Comparison of ENCODE assay signal across 8 cellular contexts in genomic region chr11:69704508-69705245, GRCh38. TPM values are rescaled to one million over a fixed set of nuclear protein-coding genes. Genes with fewer than 3 reads are reported as not detected.
A peak's percentile ranks its signal among the peaks of the same experiment; 100 is the strongest.
DNase-seq lines count a peak whose midpoint lies in the region; ATAC-seq, FAIRE-seq and TF ChIP-seq lines count a peak whose summit lies in the region.

No MANE protein-coding gene starts in this region.

- H3F3A ChIP-seq in smooth muscle cell (ENCODE audit: low read depth), result no peaks in the 10 kb centered on the region

- H3K9me3 Mint-ChIP-seq in activated T-cell treated with anti-CD3 and anti-CD28 coated beads, Interleukin-2, amount 50 U/mL, for 4 hours, result no peaks in the 10 kb centered on the region

- peak overlapping the region; percentile 79 for H3K4me2 ChIP-seq in smooth muscle cell

- peaks cover 3% of the 10 kb centered on the region; the same call in 1 of the 2 replicates for H3K27me3 ChIP-seq in Panc1 (ENCODE audit: control insufficient read depth, insufficient read depth, low read length)
- peaks cover 67% of the 10 kb centered on the region for H3K27me3 ChIP-seq in smooth muscle cell (ENCODE audit: low read depth)
- H3K27me3 ChIP-seq in small intestine (ENCODE audit: control insufficient read depth in 2 of 2, insufficient read depth in 2 of 2, low read length in 2 of 2), result peaks cover 21 to 34% of the 10 kb centered on the region in 2 donors

- in situ Hi-C loops in Panc1 (cut with HindIII; ENCODE audit: low pct_unique_long_range_greater_than_20kb, low sequenced_read_pairs), result no loop called here

- FAIRE-seq in urothelium cell line (lab: Jason Lieb, UNC) (no peak), small intestine (lab: Jason Lieb, UNC) (no peak)

- H3K27ac ChIP-seq in Panc1 (ENCODE audit: low read length) (no peak overlapping the region), smooth muscle cell (ENCODE audit: low read depth) (no peak overlapping the region), small intestine (ENCODE audit: low read depth in 1 of 2, low read length in 1 of 2) (no peak overlapping the region)

- H4K20me1 ChIP-seq in smooth muscle cell (ENCODE audit: low read depth), result no peaks in the 10 kb centered on the region

- H3K79me2 ChIP-seq in smooth muscle cell (ENCODE audit: low read depth), result no peaks in the 10 kb centered on the region

- POLR2A ChIA-PET in Panc1 (lab: Charles Lee), result interaction anchor here (0.6 kb wide), 1 partner anchor 28 kb away, joined by 11 read pairs; no protein-coding TSS in a partner anchor

- H3K36me3 ChIP-seq in Panc1 (ENCODE audit: control insufficient read depth, insufficient read depth, low read length) (no peaks in the 10 kb centered on the region), smooth muscle cell (ENCODE audit: low read depth) (no peaks in the 10 kb centered on the region), small intestine (ENCODE audit: control insufficient read depth in 2 of 2, insufficient read depth in 2 of 2, low read length in 2 of 2) (no peaks in the 10 kb centered on the region)

- CTCF ChIA-PET in Panc1 (lab: Charles Lee), result interaction anchor here (0.6 to 0.9 kb wide), 3 partner anchors 9 to 577 kb away, joined by 3 to 6 read pairs (median 4); no protein-coding TSS in a partner anchor

- H2AFZ ChIP-seq in smooth muscle cell (ENCODE audit: low read depth), result no peak overlapping the region

- 5% methylated on average over 48 of the region's 62 CpGs for WGBS in smooth muscle cell (ENCODE audit: low lambda C conversion rate)
- 4 to 5% (median 5%) methylated on average over 50 to 62 of the region's 62 CpGs for WGBS in small intestine, 3 donors

- H3K9me3 ChIP-seq in Panc1 (ENCODE audit: control insufficient read depth, insufficient read depth, low read depth, low read length), result no peaks in the 10 kb centered on the region
- no peaks in the 10 kb centered on the region for H3K9me3 ChIP-seq in smooth muscle cell (replicated peaks; ENCODE audit: low read depth)
- H3K9me3 ChIP-seq in small intestine (ENCODE audit: control insufficient read depth, low read depth), result no peaks in the 10 kb centered on the region

- H3K27me3 Mint-ChIP-seq in activated T-cell treated with anti-CD3 and anti-CD28 coated beads, Interleukin-2, amount 50 U/mL, for 4 hours (ENCODE audit: low read depth), result peaks cover 68% of the 10 kb centered on the region

- no TSS peak for BruUV-seq in Panc1 (replicated peaks; lab: Mats Ljungman, UMichigan)

- DNase-seq in activated T-cell treated with anti-CD3 and anti-CD28 coated beads, Interleukin-2, amount 50 U/mL, for 4 hours, result no peak
- DNase-seq in activated T-cell treated with anti-CD3 and anti-CD28 coated beads, Interleukin-2, amount 50 U/mL, for 1 hour, result no peak
- DNase-seq in Panc1 (ENCODE audit: low read depth, low spot score) (no peak), foreskin fibroblast (peak in 1 of 2 donors; percentile 52), smooth muscle cell (lab: John Stamatoyannopoulos, UW; ENCODE audit: unreplicated experiment) (no peak), head of caudate nucleus (no peak), urothelium cell line (ENCODE audit: low spot score) (no peak), small intestine (no peak)

- intact Hi-C loops in Panc1 (cut with micrococcal nuclease; ENCODE audit: unreplicated experiment), result loop anchor here (5.0 kb wide), 1 partner anchor 98 kb away; no protein-coding TSS in a partner anchor
- intact Hi-C loops in head of caudate nucleus (cut with DNase I), result no loop called here

- peaks cover 7% of the 10 kb centered on the region for H3K4me1 ChIP-seq in Panc1 (ENCODE audit: control insufficient read depth, insufficient read depth, low read length)
- H3K4me1 ChIP-seq in smooth muscle cell (ENCODE audit: low read depth), result peaks cover 42% of the 10 kb centered on the region
- H3K4me1 ChIP-seq in small intestine (ENCODE audit: control insufficient read depth in 2 of 2, insufficient read depth in 1 of 2, low read depth in 1 of 2, low read length in 1 of 2), result peaks cover 0 to 3% of the 10 kb centered on the region in 2 donors

- no peak overlapping the region for H3K9ac ChIP-seq in smooth muscle cell (ENCODE audit: low read depth)

- no peaks in the 10 kb centered on the region for H3K36me3 Mint-ChIP-seq in activated T-cell treated with anti-CD3 and anti-CD28 coated beads, Interleukin-2, amount 50 U/mL, for 4 hours (ENCODE audit: insufficient read depth)

- TF ChIP-seq CTCF in Panc1 (IDR thresholded peaks at IDR 0.05) (peak; percentile 97), foreskin fibroblast (IDR thresholded peaks at IDR 0.05; ENCODE audit: low read depth, low read length) (peak; percentile 31), smooth muscle cell (IDR thresholded peaks at IDR 0.05; ENCODE audit: borderline replicate concordance, insufficient read depth, poor library complexity, severe bottlenecking) (peak; percentile 56)

- H3K4me3 ChIP-seq in Panc1 (ENCODE audit: low read depth in 2 of 2, low read length in 2 of 2) (peak overlapping the region; percentile 35 to 55), foreskin fibroblast (ENCODE audit: low read depth in 1 of 2, low read length in 2 of 2) (no peak overlapping the region), smooth muscle cell (peak overlapping the region; percentile 32), small intestine (ENCODE audit: low read depth in 1 of 2, low read length in 2 of 2) (peak overlapping the region in 1 of 2 donors; percentile 6)

- ATAC-seq in activated T-cell treated with anti-CD3 and anti-CD28 coated beads, Interleukin-2, amount 50 U/mL, for 4 hours, result peak; percentile 50 to 60
- peak; percentile 81 for ATAC-seq in Panc1

- peak overlapping the region; percentile 11 for H3K4me3 Mint-ChIP-seq in activated T-cell treated with anti-CD3 and anti-CD28 coated beads, Interleukin-2, amount 50 U/mL, for 4 hours

- peaks cover 12% of the 10 kb centered on the region for H3K4me1 Mint-ChIP-seq in activated T-cell treated with anti-CD3 and anti-CD28 coated beads, Interleukin-2, amount 50 U/mL, for 4 hours (ENCODE audit: low read depth)

RNA-seq across cellular contexts. Expression of gene FGF19, which starts 0.9 kb away (rescaled TPM):
- total RNA-seq in activated T-cell treated with anti-CD3 and anti-CD28 coated beads, Interleukin-2, amount 50 U/mL, for 4 hours, result not detected
- not detected for total RNA-seq in Panc1 (2021; ENCODE audit: unreplicated experiment)
- not detected for polyA plus RNA-seq in Panc1 (2012; ENCODE audit: insufficient read length)
- not detected in 2 replicates for total RNA-seq in smooth muscle cell
- polyA plus RNA-seq in smooth muscle cell, result not detected in 2 replicates
- polyA plus RNA-seq in small intestine, result under 1 TPM in 1 of 3 donors, not detected in 2; 0.37 TPM

RNA-seq across cellular contexts. Expression of gene LTO1, which starts 29.5 kb away (rescaled TPM):
- 10 to 100 TPM; 22.2 to 24.5 (median 22.8) TPM for total RNA-seq in activated T-cell treated with anti-CD3 and anti-CD28 coated beads, Interleukin-2, amount 50 U/mL, for 4 hours
- 28.7 TPM for total RNA-seq in Panc1 (2021; ENCODE audit: unreplicated experiment)
- polyA plus RNA-seq in Panc1 (2012; ENCODE audit: insufficient read length), result 73.8 TPM
- 7.2 and 8.0 TPM in 2 replicates for total RNA-seq in smooth muscle cell
- polyA plus RNA-seq in smooth muscle cell, result 17.3 and 22.6 TPM in 2 replicates
- 10 to 100 TPM; 14.6 to 18.6 (median 16.8) TPM for polyA plus RNA-seq in small intestine

Comparison
In these comparisons a context has a peak if more than half of its experiments do, and no peak if none do; other contexts are left out.
1. H3K4me3 ChIP-seq: peak in Panc1 (2 of 2) and smooth muscle cell (single experiment); none in foreskin fibroblast (0 of 2).
2. CTCF ChIP-seq: peak in every context shown above with its lines; median percentile 97 in Panc1; 56 in smooth muscle cell; 31 in foreskin fibroblast.